25 cellular contexts compared by ENCODE assay signal in genomic region chr3:46374755-46375154, GRCh38. TPM values are rescaled to one million over a fixed set of nuclear protein-coding genes. Genes with fewer than 3 reads are reported as not detected.
DNase-seq lines count a peak whose midpoint lies in the region; ATAC-seq and TF ChIP-seq lines count a peak whose summit lies in the region.
"Had no signal": no experiment of that assay in that cellular context is flagged by ENCODE, and none has a peak within 500 bp of the region (broad histone marks: within the 10 kb centered on the region; RNA-seq: fewer than 3 reads in every experiment).

No MANE protein-coding gene starts in this region.

- no peak overlapping the region for H3K56ac ChIP-seq in H9 (ENCODE audit: insufficient read length, low read depth, low read length)

- no peaks in the 10 kb centered on the region for H3K27me3 ChIP-seq in H9 (ENCODE audit: insufficient read depth, low read length)
- H3K27me3 ChIP-seq in trophoblast cell (ENCODE audit: insufficient read depth, low read length): no peaks in the 10 kb centered on the region

- H4K91ac ChIP-seq in H9 (ENCODE audit: insufficient read length, low read depth, low read length) (no peak overlapping the region), trophoblast cell (ENCODE audit: low read depth, low read length) (no peak overlapping the region)

- H3K79me2 ChIP-seq in H9 (ENCODE audit: insufficient read depth, low read length) (no peaks in the 10 kb centered on the region), trophoblast cell (ENCODE audit: control insufficient read depth, insufficient read depth, low read length, poor library complexity) (no peaks in the 10 kb centered on the region)

- no peak for ATAC-seq in activated T-helper 17 cell treated with anti-CD3 and anti-CD28 coated beads, Interleukin-2, amount 50 U/mL, for 72 hours (replicated peaks)

- H3K23ac ChIP-seq in H9 (ENCODE audit: insufficient read length, low read depth, low read length): no peak overlapping the region
- peak overlapping the region; percentile 54 for H3K23ac ChIP-seq in trophoblast cell (ENCODE audit: low read length)

- peak overlapping the region; percentile 2 for H3K4me3 Mint-ChIP-seq in activated naive CD4-positive, alpha-beta T cell treated with anti-CD3 and anti-CD28 coated beads, Interleukin-2, amount 10 ng/mL, durations not matched to agents 7 days and 5 days
- H3K4me3 Mint-ChIP-seq in H9: no peak overlapping the region
- H3K4me3 Mint-ChIP-seq in activated T-helper 17 cell treated with anti-CD3 and anti-CD28 coated beads, Interleukin-2, amount 50 U/mL, for 72 hours: peak overlapping the region; percentile 2
- H3K4me3 Mint-ChIP-seq: CD14-positive monocyte had no signal

- H2AFZ ChIP-seq in H9 (ENCODE audit: low read length): no peak overlapping the region
- H2AFZ ChIP-seq in trophoblast cell (ENCODE audit: insufficient read depth, low read length, poor library complexity): no peak overlapping the region

- no peaks in the 10 kb centered on the region for H3K36me3 ChIP-seq in trophoblast cell (ENCODE audit: control insufficient read depth in 1 of 2, insufficient read depth in 2 of 2, low read length in 2 of 2)

- no peak overlapping the region for H2BK15ac ChIP-seq in H9 (ENCODE audit: low read depth, low read length)

- no peak overlapping the region for H3K9ac ChIP-seq in H9 (ENCODE audit: extremely low read depth, insufficient read length, low read length)
- H3K9ac ChIP-seq in trophoblast cell (ENCODE audit: low read length): no peak overlapping the region

- no peak overlapping the region for H2BK20ac ChIP-seq in H9 (ENCODE audit: low read depth, low read length, poor library complexity, severe bottlenecking)

- no peaks in the 10 kb centered on the region for H3K9me3 Mint-ChIP-seq in activated naive CD4-positive, alpha-beta T cell treated with anti-CD3 and anti-CD28 coated beads, Interleukin-2, amount 10 ng/mL, durations not matched to agents 7 days and 5 days
- no peaks in the 10 kb centered on the region for H3K9me3 Mint-ChIP-seq in H9
- H3K9me3 Mint-ChIP-seq in activated T-helper 17 cell treated with anti-CD3 and anti-CD28 coated beads, Interleukin-2, amount 50 U/mL, for 72 hours: no peaks in the 10 kb centered on the region

- H3T11ph ChIP-seq in H9 (ENCODE audit: low read length): no peak overlapping the region

- H3K36me3 Mint-ChIP-seq in activated naive CD4-positive, alpha-beta T cell treated with anti-CD3 and anti-CD28 coated beads, Interleukin-2, amount 10 ng/mL, durations not matched to agents 7 days and 5 days: peaks cover 16% of the 10 kb centered on the region
- H3K36me3 Mint-ChIP-seq in H9 (ENCODE audit: insufficient read depth in 1 of 3, low read depth in 3 of 3): no peaks in the 10 kb centered on the region
- no peaks in the 10 kb centered on the region for H3K36me3 Mint-ChIP-seq in activated T-helper 17 cell treated with anti-CD3 and anti-CD28 coated beads, Interleukin-2, amount 50 U/mL, for 72 hours (ENCODE audit: low read depth)
- H3K36me3 Mint-ChIP-seq: CD14-positive monocyte had no signal

- H4K20me1 ChIP-seq in H9 (ENCODE audit: control insufficient read depth, insufficient read depth, insufficient read length): no peaks in the 10 kb centered on the region

- H3K14ac ChIP-seq in H9 (ENCODE audit: insufficient read depth, low read length) (peak overlapping the region; percentile 20; the same call in 1 of the 2 replicates), trophoblast cell (ENCODE audit: low read length) (no peak overlapping the region)

- H3K4me1 Mint-ChIP-seq in activated naive CD4-positive, alpha-beta T cell treated with anti-CD3 and anti-CD28 coated beads, Interleukin-2, amount 10 ng/mL, durations not matched to agents 7 days and 5 days: peaks cover 72% of the 10 kb centered on the region
- H3K4me1 Mint-ChIP-seq in H9: peaks cover 10 to 13% of the 10 kb centered on the region in 2 experiments
- peaks cover 37% of the 10 kb centered on the region for H3K4me1 Mint-ChIP-seq in activated T-helper 17 cell treated with anti-CD3 and anti-CD28 coated beads, Interleukin-2, amount 50 U/mL, for 72 hours

- H3K4me1 ChIP-seq in H9 (ENCODE audit: insufficient read depth, low read length) (peaks cover 4% of the 10 kb centered on the region), trophoblast cell (ENCODE audit: control insufficient read depth in 1 of 2, insufficient read depth in 2 of 2, low read length in 2 of 2) (peaks cover 0 to 1% of the 10 kb centered on the region in 2 experiments)

- no peak for TF ChIP-seq CTCF in H9 (conservative IDR thresholded peaks at IDR 0.05)

- no peak overlapping the region for H3K27ac Mint-ChIP-seq in activated naive CD4-positive, alpha-beta T cell treated with anti-CD3 and anti-CD28 coated beads, Interleukin-2, amount 10 ng/mL, durations not matched to agents 7 days and 5 days
- no peak overlapping the region for H3K27ac Mint-ChIP-seq in H9
- H3K27ac Mint-ChIP-seq in activated T-helper 17 cell treated with anti-CD3 and anti-CD28 coated beads, Interleukin-2, amount 50 U/mL, for 72 hours: no peak overlapping the region

- H3K18ac ChIP-seq in H9 (ENCODE audit: insufficient read length, low read depth, low read length): no peak overlapping the region
- H3K18ac ChIP-seq in trophoblast cell (ENCODE audit: low read length): no peak overlapping the region

- H3K9me3 ChIP-seq in H9 (ENCODE audit: control insufficient read depth, low read depth, low read length) (no peaks in the 10 kb centered on the region), trophoblast cell (ENCODE audit: insufficient read depth, low read depth, low read length) (peaks cover 2% of the 10 kb centered on the region)

- H3K4ac ChIP-seq in H9 (ENCODE audit: low read depth, low read length): no peak overlapping the region
- no peak overlapping the region for H3K4ac ChIP-seq in trophoblast cell (ENCODE audit: low read depth, low read length)

- H3K4me3 ChIP-seq in trophoblast cell (ENCODE audit: low read depth, low read length): no peak overlapping the region

- peak overlapping the region; percentile 51 for H4K5ac ChIP-seq in H9 (ENCODE audit: insufficient read length, low read depth, low read length)

- peaks cover 2% of the 10 kb centered on the region for H3K23me2 ChIP-seq in H9 (ENCODE audit: insufficient read length, low read depth, low read length, poor library complexity, severe bottlenecking)

- CTCF ChIA-PET in activated naive CD4-positive, alpha-beta T cell treated with anti-CD3 and anti-CD28 coated beads, Interleukin-2, amount 10 ng/mL, durations not matched to agents 7 days and 5 days (lab: Charles Lee): interaction anchor here (0.8 to 14.4 kb wide), 10 partner anchors 60 to 297 kb away, joined by 3 to 228 read pairs (median 3); partner anchors contain the start of gene CCR1

- H2BK5ac ChIP-seq in H9 (ENCODE audit: insufficient read length, low read length) (no peak overlapping the region), trophoblast cell (ENCODE audit: low read depth, low read length, poor library complexity) (no peak overlapping the region)

- no peaks in the 10 kb centered on the region for H3K79me1 ChIP-seq in H9 (ENCODE audit: insufficient read depth, low read depth, low read length, poor library complexity, severe bottlenecking)
- H3K79me1 ChIP-seq in trophoblast cell (ENCODE audit: low read length): no peaks in the 10 kb centered on the region

- H2BK120ac ChIP-seq in H9 (ENCODE audit: low read depth, low read length, poor library complexity, severe bottlenecking) (no peak overlapping the region), trophoblast cell (ENCODE audit: insufficient read depth, low read length, poor library complexity) (no peak overlapping the region)

- H2AK5ac ChIP-seq in H9 (ENCODE audit: insufficient read length, low read length): peak overlapping the region; percentile 80
- no peak overlapping the region for H2AK5ac ChIP-seq in trophoblast cell (ENCODE audit: low read length)

- DNase-seq in activated naive CD4-positive, alpha-beta T cell treated with anti-CD3 and anti-CD28 coated beads, Interleukin-2, amount 10 ng/mL, durations not matched to agents 7 days and 5 days: peak; percentile 1
- DNase-seq in activated naive CD4-positive, alpha-beta T cell treated with anti-CD3 and anti-CD28 coated beads, Interleukin-2, amount 50 U/mL, for 16 hours: no peak
- DNase-seq in H9 (no peak), trophoblast cell (no peak), head of caudate nucleus (no peak), RKO (ENCODE audit: low spot score) (no peak), medulla oblongata (ENCODE audit: extremely low spot score) (no peak)
- DNase-seq: ACHN; AML-193; DMS79; HCEC 1CT; MV-4-11; NCI-H1417; NCI-H1930; NCI-H2171; NCI-H446; NCI-H69; NK-92 treated with Interleukin-12 subunit alpha and Interleukin-12 subunit beta, amount 100 ng/mL, for 24 hours; RPMI8226; SIG-M5 had no signal

- no peak overlapping the region for H4K12ac ChIP-seq in trophoblast cell (ENCODE audit: low read depth, low read length)

- no peak overlapping the region for H3K4me2 ChIP-seq in H9 (ENCODE audit: insufficient read depth, insufficient read length, low read length)
- H3K4me2 ChIP-seq in trophoblast cell (ENCODE audit: low read length): no peak overlapping the region

- no peak overlapping the region for H4K8ac ChIP-seq in H9 (replicated peaks; ENCODE audit: insufficient read length, low read depth, low read length)
- no peak overlapping the region for H4K8ac ChIP-seq in trophoblast cell (ENCODE audit: low read depth, low read length)

- no CpG with 5 or more reads among the region's 3 CpGs for WGBS in H9 (ENCODE audit: extremely low coverage, insufficient read length, low lambda C conversion rate)
- WGBS in trophoblast cell (ENCODE audit: extremely low coverage, insufficient coverage, insufficient read length): 100% methylated on average over 2 of the region's 3 CpGs

- intact Hi-C loops in head of caudate nucleus (cut with DNase I): no loop called here

- no peak overlapping the region for H2BK12ac ChIP-seq in H9 (ENCODE audit: insufficient read length, low read depth, low read length)
- H2BK12ac ChIP-seq in trophoblast cell (ENCODE audit: low read length): no peak overlapping the region

- no peak overlapping the region for H3K27ac ChIP-seq in H9 (ENCODE audit: insufficient read length, low read depth, low read length)
- H3K27ac ChIP-seq in trophoblast cell (ENCODE audit: low read depth, low read length): no peak overlapping the region

- peaks cover 17% of the 10 kb centered on the region for H3K27me3 Mint-ChIP-seq in activated naive CD4-positive, alpha-beta T cell treated with anti-CD3 and anti-CD28 coated beads, Interleukin-2, amount 10 ng/mL, durations not matched to agents 7 days and 5 days
- peaks cover 20% of the 10 kb centered on the region for H3K27me3 Mint-ChIP-seq in H9 (ENCODE audit: low read depth)
- peaks cover 5% of the 10 kb centered on the region for H3K27me3 Mint-ChIP-seq in activated T-helper 17 cell treated with anti-CD3 and anti-CD28 coated beads, Interleukin-2, amount 50 U/mL, for 72 hours

RNA-seq across cellular contexts. Expression of gene CCR5, which starts 4.0 kb away (rescaled TPM):
- not detected in 2 replicates for total RNA-seq in H9 (2021)
- 10 to 100 TPM in 1 of 2 donors, 1 to 10 TPM in 1; 2.2 to 13.8 TPM for total RNA-seq in activated T-helper 17 cell treated with anti-CD3 and anti-CD28 coated beads, Interleukin-2, amount 50 U/mL, for 72 hours
- 0.03 TPM in 1 of 2 replicates, not detected in the other for polyA plus RNA-seq in trophoblast cell (2013)
- total RNA-seq: HT1080, OCI-LY7 had no signal

RNA-seq across cellular contexts. Expression of gene CCR2, which starts 20.8 kb away (rescaled TPM):
- not detected in 2 replicates for total RNA-seq in H9 (2021)
- total RNA-seq in activated T-helper 17 cell treated with anti-CD3 and anti-CD28 coated beads, Interleukin-2, amount 50 U/mL, for 72 hours: 10 to 100 TPM in 1 of 2 donors, 1 to 10 TPM in 1; 2.9 to 17.5 TPM
- 0.05 and 0.21 TPM in 2 replicates for polyA plus RNA-seq in trophoblast cell (2013)
- total RNA-seq: G401, HT1080, OCI-LY7 had no signal

RNA-seq across cellular contexts. Expression of gene CCRL2, which starts 32.3 kb away (rescaled TPM):
- not detected in 2 replicates for total RNA-seq in H9 (2021)
- total RNA-seq in activated T-helper 17 cell treated with anti-CD3 and anti-CD28 coated beads, Interleukin-2, amount 50 U/mL, for 72 hours: 1 to 10 TPM; 2.1 to 3.7 TPM
- 0.36 and 0.44 TPM in 2 replicates for polyA plus RNA-seq in trophoblast cell (2013)

Comparison
In these comparisons a context has a peak if more than half of its experiments do, and no peak if none do; other contexts are left out.
1. H3K4me3 Mint-ChIP-seq: peak in activated naive CD4-positive, alpha-beta T cell treated with anti-CD3 and anti-CD28 coated beads, Interleukin-2, amount 10 ng/mL, durations not matched to agents 7 days and 5 days (single experiment) and activated T-helper 17 cell treated with anti-CD3 and anti-CD28 coated beads, Interleukin-2, amount 50 U/mL, for 72 hours (single experiment); none in H9 (0 of 2).